In genomic region chr13:110530839-110531499, GRCh38 we compare ENCODE assay signal across 15 cellular contexts. TPM values are rescaled to one million over a fixed set of nuclear protein-coding genes. Genes with fewer than 3 reads are reported as not detected.
DNase-seq lines count a peak whose midpoint lies in the region; ATAC-seq and TF ChIP-seq lines count a peak whose summit lies in the region.
"Had no signal": no experiment of that assay in that cellular context is flagged by ENCODE, and none has a peak within 500 bp of the region (broad histone marks: within the 10 kb centered on the region; RNA-seq: fewer than 3 reads in every experiment).

No MANE protein-coding gene starts in this region.

- peak; percentile 34; the same call in 2 of the 3 replicates for ATAC-seq in GM23338
- no peak for ATAC-seq in lower lobe of right lung
- no peak for ATAC-seq in activated naive CD8-positive, alpha-beta T cell treated with anti-CD3 and anti-CD28 coated beads, Interleukin-2, amount 50 U/mL, for 24 hours
- no peak for ATAC-seq in HG03039 (IDR thresholded peaks at IDR 0.05; ENCODE audit: unreplicated experiment)
- ATAC-seq: A549 had no signal

- no peak for TF ChIP-seq CTCF in GM23338 (conservative IDR thresholded peaks at IDR 0.05; ENCODE audit: low read depth in 2 of 2)
- TF ChIP-seq CTCF in lower lobe of right lung (IDR thresholded peaks at IDR 0.05): no peak
- TF ChIP-seq CTCF in sigmoid colon (IDR thresholded peaks at IDR 0.05): no peak
- no peak for TF ChIP-seq CTCF in OCI-LY7 (conservative IDR thresholded peaks at IDR 0.05; ENCODE audit: low read length)

- H3K27me3 ChIP-seq in GM23338 (ENCODE audit: insufficient read depth): no peaks in the 10 kb centered on the region
- no peaks in the 10 kb centered on the region for H3K27me3 ChIP-seq in lower lobe of right lung (ENCODE audit: low read depth)
- H3K27me3 ChIP-seq in sigmoid colon: no peaks in the 10 kb centered on the region
- H3K27me3 ChIP-seq: SJCRH30 had no signal

- peaks cover 8% of the 10 kb centered on the region; the same call in 2 of the 3 replicates for H3K36me3 Mint-ChIP-seq in GM23338 (ENCODE audit: low read depth)
- H3K36me3 Mint-ChIP-seq in dendritic cell treated with granulocyte-macrophage colony-stimulating factor and Interleukin-4, amounts not matched to agents 40 ng/mL and 50 ng/mL, for 4 days (ENCODE audit: low read depth): peaks cover 44% of the 10 kb centered on the region
- no peaks in the 10 kb centered on the region for H3K36me3 Mint-ChIP-seq in activated naive CD8-positive, alpha-beta T cell treated with anti-CD3 and anti-CD28 coated beads, Interleukin-2, amount 50 U/mL, for 24 hours (ENCODE audit: low read depth)
- H3K36me3 Mint-ChIP-seq: CD8-positive, alpha-beta memory T cell had no signal

- no peak overlapping the region for H3K4me3 Mint-ChIP-seq in GM23338
- H3K4me3 Mint-ChIP-seq in dendritic cell treated with granulocyte-macrophage colony-stimulating factor and Interleukin-4, amounts not matched to agents 40 ng/mL and 50 ng/mL, for 4 days: no peak overlapping the region
- H3K4me3 Mint-ChIP-seq in activated naive CD8-positive, alpha-beta T cell treated with anti-CD3 and anti-CD28 coated beads, Interleukin-2, amount 50 U/mL, for 24 hours: no peak overlapping the region
- H3K4me3 Mint-ChIP-seq: CD8-positive, alpha-beta memory T cell had no signal

- no peak overlapping the region for H3K4me2 ChIP-seq in GM23338
- H3K4me2 ChIP-seq in OCI-LY7 (ENCODE audit: low read length): no peak overlapping the region
- H3K4me2 ChIP-seq: A549, PC-9 had no signal

- H4K20me1 ChIP-seq in GM23338 (replicated peaks; ENCODE audit: insufficient read depth): no peaks in the 10 kb centered on the region; the same call in 1 of the 2 replicates
- no peaks in the 10 kb centered on the region for H4K20me1 ChIP-seq in OCI-LY7 (ENCODE audit: insufficient read depth, low read length)

- no peak overlapping the region for H3K27ac Mint-ChIP-seq in GM23338
- peak overlapping the region; percentile 52 for H3K27ac Mint-ChIP-seq in dendritic cell treated with granulocyte-macrophage colony-stimulating factor and Interleukin-4, amounts not matched to agents 40 ng/mL and 50 ng/mL, for 4 days
- no peak overlapping the region for H3K27ac Mint-ChIP-seq in activated naive CD8-positive, alpha-beta T cell treated with anti-CD3 and anti-CD28 coated beads, Interleukin-2, amount 50 U/mL, for 24 hours

- BruUV-seq in OCI-LY7 (replicated peaks; lab: Mats Ljungman, UMichigan): no TSS peak

- 84 to 91% methylated on average over 13 of the region's 13 CpGs for WGBS in sigmoid colon, 2 donors

- H3K27ac ChIP-seq in GM23338 (ENCODE audit: low read depth): peak overlapping the region; percentile 73; the same call in 1 of the 2 replicates
- no peak overlapping the region for H3K27ac ChIP-seq in lower lobe of right lung
- H3K27ac ChIP-seq in sigmoid colon: peak overlapping the region in 1 of 4 donors; percentile 33
- H3K27ac ChIP-seq in OCI-LY7 (ENCODE audit: low read depth, low read length, poor library complexity, severe bottlenecking): no peak overlapping the region
- H3K27ac ChIP-seq: A549, PC-9, SJCRH30 had no signal

- H2AFZ ChIP-seq in GM23338 (no peak overlapping the region), OCI-LY7 (ENCODE audit: low read length) (no peak overlapping the region)
- H2AFZ ChIP-seq: PC-9 had no signal

- peaks cover 3% of the 10 kb centered on the region; the same call in 1 of the 3 replicates for H3K9me3 Mint-ChIP-seq in GM23338
- H3K9me3 Mint-ChIP-seq in dendritic cell treated with granulocyte-macrophage colony-stimulating factor and Interleukin-4, amounts not matched to agents 40 ng/mL and 50 ng/mL, for 4 days: no peaks in the 10 kb centered on the region
- H3K9me3 Mint-ChIP-seq in activated naive CD8-positive, alpha-beta T cell treated with anti-CD3 and anti-CD28 coated beads, Interleukin-2, amount 50 U/mL, for 24 hours: no peaks in the 10 kb centered on the region
- H3K9me3 Mint-ChIP-seq: CD8-positive, alpha-beta memory T cell had no signal

- H3K27me3 Mint-ChIP-seq in GM23338 (ENCODE audit: insufficient read depth, low read depth, poor library complexity): peaks cover 6% of the 10 kb centered on the region
- no peaks in the 10 kb centered on the region for H3K27me3 Mint-ChIP-seq in dendritic cell treated with granulocyte-macrophage colony-stimulating factor and Interleukin-4, amounts not matched to agents 40 ng/mL and 50 ng/mL, for 4 days
- no peaks in the 10 kb centered on the region for H3K27me3 Mint-ChIP-seq in activated naive CD8-positive, alpha-beta T cell treated with anti-CD3 and anti-CD28 coated beads, Interleukin-2, amount 50 U/mL, for 24 hours

- DNase-seq in GM23338 (ENCODE audit: low spot score) (no peak), lower lobe of right lung (peak; percentile 14), sigmoid colon (peak; percentile 46), OCI-LY7 (ENCODE audit: low spot score) (no peak), ecto neural progenitor cell (ENCODE audit: low spot score) (no peak)
- DNase-seq in activated naive CD8-positive, alpha-beta T cell treated with anti-CD3 and anti-CD28 coated beads, Interleukin-2, amount 50 U/mL, for 24 hours: no peak
- DNase-seq: CD8-positive, alpha-beta memory T cell; NCI-H1417 treated with DMSO at 0.1 percent for 48 hours; NCI-H187 treated with DMSO at 0.1 percent for 48 hours; NCI-H526; PC-9; SJCRH30 had no signal

- H3K36me3 ChIP-seq in GM23338 (ENCODE audit: insufficient read depth) (no peaks in the 10 kb centered on the region), lower lobe of right lung (peaks cover 1% of the 10 kb centered on the region), sigmoid colon (no peaks in the 10 kb centered on the region), OCI-LY7 (ENCODE audit: insufficient read depth, low read length) (no peaks in the 10 kb centered on the region)
- H3K36me3 ChIP-seq: SJCRH30 had no signal

- H3F3A ChIP-seq in GM23338 (replicated peaks; ENCODE audit: low read depth): no peaks in the 10 kb centered on the region

- CTCF ChIA-PET in OCI-LY7 (lab: Charles Lee; ENCODE audit: unreplicated experiment): no interaction called here

- peaks cover 30% of the 10 kb centered on the region for H3K4me1 ChIP-seq in GM23338 (ENCODE audit: insufficient read depth)
- H3K4me1 ChIP-seq in lower lobe of right lung: peaks cover 81% of the 10 kb centered on the region
- H3K4me1 ChIP-seq in sigmoid colon: peaks cover 0 to 39% (median 20%) of the 10 kb centered on the region in 4 donors
- no peaks in the 10 kb centered on the region for H3K4me1 ChIP-seq in OCI-LY7 (ENCODE audit: insufficient read depth, low read length, poor library complexity, severe bottlenecking)

- intact Hi-C loops in dendritic cell treated with granulocyte-macrophage colony-stimulating factor and Interleukin-4, amounts not matched to agents 40 ng/mL and 50 ng/mL, for 4 days (cut with micrococcal nuclease): no loop called here
- intact Hi-C loops in lower lobe of right lung (cut with DNase I): no loop called here
- intact Hi-C loops in sigmoid colon (cut with DNase I): no loop called here
- intact Hi-C loops in OCI-LY7 (cut with micrococcal nuclease; ENCODE audit: unreplicated experiment): no loop called here

- no peak for TF ChIP-seq POLR2A in sigmoid colon (IDR thresholded peaks at IDR 0.05)

- peaks cover 38% of the 10 kb centered on the region for H3K4me1 Mint-ChIP-seq in GM23338
- H3K4me1 Mint-ChIP-seq in dendritic cell treated with granulocyte-macrophage colony-stimulating factor and Interleukin-4, amounts not matched to agents 40 ng/mL and 50 ng/mL, for 4 days (ENCODE audit: low read depth): peaks cover 84% of the 10 kb centered on the region
- peaks cover 7% of the 10 kb centered on the region for H3K4me1 Mint-ChIP-seq in activated naive CD8-positive, alpha-beta T cell treated with anti-CD3 and anti-CD28 coated beads, Interleukin-2, amount 50 U/mL, for 24 hours

- H3K79me2 ChIP-seq in GM23338 (replicated peaks; ENCODE audit: insufficient read depth): peaks cover 39% of the 10 kb centered on the region
- no peaks in the 10 kb centered on the region for H3K79me2 ChIP-seq in OCI-LY7 (ENCODE audit: insufficient read depth, low read depth, low read length)

- H3K9me3 ChIP-seq in lower lobe of right lung: no peaks in the 10 kb centered on the region
- no peaks in the 10 kb centered on the region for H3K9me3 ChIP-seq in sigmoid colon
- no peaks in the 10 kb centered on the region for H3K9me3 ChIP-seq in OCI-LY7 (ENCODE audit: low read length)
- H3K9me3 ChIP-seq: A549, SJCRH30 had no signal

- no peak for TF ChIP-seq EP300 in sigmoid colon (IDR thresholded peaks at IDR 0.05)

- no peaks in the 10 kb centered on the region for H3K9me2 ChIP-seq in GM23338 (ENCODE audit: insufficient read depth)
- no peaks in the 10 kb centered on the region for H3K9me2 ChIP-seq in OCI-LY7 (ENCODE audit: insufficient read depth, low read length)

- POLR2A ChIA-PET in OCI-LY7 (lab: Charles Lee): no interaction called here

- H3K4me3 ChIP-seq in GM23338 (no peak overlapping the region), lower lobe of right lung (no peak overlapping the region), sigmoid colon (no peak overlapping the region), OCI-LY7 (ENCODE audit: low read depth, low read length, poor library complexity, severe bottlenecking) (no peak overlapping the region)
- H3K4me3 ChIP-seq: A549, PC-9, SJCRH30 had no signal

TF ChIP-seq in GM23338, 12 proteins besides CTCF, POLR2A, EP300 and RAD21:
- peak; percentile 36; the same call in 1 of the 2 replicates for TF ChIP-seq ZNF331 (CRISPR knock-in tag; IDR thresholded peaks at IDR 0.05; ENCODE audit: low read depth)
- TF ChIP-seq EZH2 (IDR thresholded peaks at IDR 0.05; ENCODE audit: low read depth, unreplicated experiment): no peak

RNA-seq across cellular contexts. Expression of gene RAB20, which starts 30.6 kb away (rescaled TPM):
- total RNA-seq in GM23338 (2014; rRNA removed; shearing (Covaris generic)): 26.6 and 32.1 TPM in 2 replicates
- polyA plus RNA-seq in GM23338 (2016; fragmentation: Nextera tagmentation; extraction: Ambion mirVana) (11.8 and 12.3 TPM in 2 replicates), sigmoid colon (10 to 100 TPM; 48.8 to 61.7 (median 59.5) TPM)
- total RNA-seq in lower lobe of right lung (51.3 TPM), sigmoid colon (10 to 100 TPM in 3 of 4 donors, 1 to 10 TPM in 1; 6.9 to 21.3 (median 15.1) TPM), OCI-LY7 (2022) (not detected in 2 replicates)
- not detected in 2 replicates for total RNA-seq in OCI-LY7 (2014; rRNA removed; shearing (Covaris generic))

Comparison
In these comparisons a context has a peak if more than half of its experiments do, and no peak if none do; other contexts are left out.
1. DNase-seq: peak in lower lobe of right lung (single experiment) and sigmoid colon (single experiment); none in GM23338 (single experiment), OCI-LY7 (single experiment), activated naive CD8-positive, alpha-beta T cell treated with anti-CD3 and anti-CD28 coated beads, Interleukin-2, amount 50 U/mL, for 24 hours (single experiment) and ecto neural progenitor cell (single experiment).
2. RNA of gene RAB20, which starts 30.6 kb away (total RNA-seq): 51.3 TPM in lower lobe of right lung (single experiment), 26.6 to 32.1 TPM in GM23338 and 6.9 to 21.3 TPM in sigmoid colon; not detected in OCI-LY7; every median in the first group is over 4 times any median in the second.